Comparison of ENCODE assay signal across 38 cellular contexts in the genomic region with DNA sequence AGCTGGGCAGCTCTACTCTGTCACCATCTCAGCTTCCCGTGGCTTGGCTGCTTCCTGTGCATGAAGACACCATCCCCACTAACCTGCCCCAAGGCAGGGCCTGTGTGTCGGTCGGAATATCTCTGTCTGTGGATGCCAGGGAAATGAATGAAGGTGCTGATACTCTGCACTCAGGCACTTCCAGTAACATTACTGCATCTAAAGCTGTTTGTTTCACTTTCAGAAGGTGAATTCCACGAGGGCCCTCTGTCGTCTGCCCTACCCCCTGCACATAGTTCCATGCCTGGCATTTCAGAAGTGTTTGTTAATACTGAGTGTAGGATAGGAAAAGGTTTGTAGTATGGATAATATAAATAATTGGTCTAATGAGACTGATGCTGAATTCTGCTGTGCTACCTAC.
"Had no signal": no experiment of that assay in that cellular context is flagged by ENCODE, and none has a peak within 500 bp of the region (broad histone marks: within the 10 kb centered on the region; RNA-seq: fewer than 3 reads in every experiment).

No MANE protein-coding gene starts in this region.

- H3K27me3 Mint-ChIP-seq: activated naive CD4-positive, alpha-beta T cell treated with anti-CD3 and anti-CD28 coated beads, Interleukin-2, amount 10 ng/mL, durations not matched to agents 7 days and 5 days; activated naive CD4-positive, alpha-beta T cell treated with anti-CD3 and anti-CD28 coated beads, Interleukin-2, amount 50 U/mL, for 24 hours; activated naive CD8-positive, alpha-beta T cell; activated naive CD8-positive, alpha-beta T cell treated with anti-CD3 and anti-CD28 coated beads for 36 hours; activated naive CD8-positive, alpha-beta T cell treated with anti-CD3 and anti-CD28 coated beads, Interleukin-2, amount 50 U/mL, for 24 hours; activated T-cell treated with anti-CD3 and anti-CD28 coated beads, Interleukin-2, amount 50 U/mL, for 24 hours; activated T-helper 17 cell treated with anti-CD3 and anti-CD28 coated beads, Interleukin-2, amount 50 U/mL, for 72 hours; central memory CD8-positive, alpha-beta T cell had no signal

- H3K4me3 Mint-ChIP-seq: activated naive CD4-positive, alpha-beta T cell treated with anti-CD3 and anti-CD28 coated beads for 36 hours; activated naive CD4-positive, alpha-beta T cell treated with anti-CD3 and anti-CD28 coated beads, Interleukin-2, amount 10 ng/mL, durations not matched to agents 7 days and 5 days; activated naive CD4-positive, alpha-beta T cell treated with anti-CD3 and anti-CD28 coated beads, Interleukin-2, amount 50 U/mL, for 24 hours; activated naive CD8-positive, alpha-beta T cell; activated naive CD8-positive, alpha-beta T cell treated with anti-CD3 and anti-CD28 coated beads for 36 hours; activated naive CD8-positive, alpha-beta T cell treated with anti-CD3 and anti-CD28 coated beads, Interleukin-2, amount 10 ng/mL, durations not matched to agents 7 days and 5 days; activated naive CD8-positive, alpha-beta T cell treated with anti-CD3 and anti-CD28 coated beads, Interleukin-2, amount 50 U/mL, for 24 hours; activated T-cell treated with anti-CD3 and anti-CD28 coated beads, Interleukin-2, amount 50 U/mL, for 24 hours; activated T-cell treated with anti-CD3 and anti-CD28 coated beads, Interleukin-2, amount 50 U/mL, for 4 hours; activated T-cell treated with anti-CD3 and anti-CD28 coated beads, Interleukin-2, amount 50 U/mL, for 72 hours; activated T-helper 1 cell treated with anti-CD3 and anti-CD28 coated beads, Interleukin-12 subunit alpha, Interleukin-12 subunit beta, Interleukin-2, Interleukin-4 antibody, amounts not matched to agents 30 ng/mL and 10 ng/mL and 1 ng/mL, durations not matched to agents 14 hours and 24 hours and 36 hours; activated T-helper 17 cell treated with anti-CD3 and anti-CD28 coated beads, Interleukin-2, amount 50 U/mL, for 72 hours; brain; central memory CD8-positive, alpha-beta T cell had no signal

- H3K36me3 ChIP-seq: adrenal gland, ascending aorta, brain microvascular endothelial cell, breast epithelium, cardiac muscle cell had no signal

- DNase-seq: activated effector memory CD4-positive, alpha-beta T cell treated with anti-CD3 and anti-CD28 coated beads, Interleukin-2, amount 50 U/mL, for 16 hours; activated effector memory CD4-positive, alpha-beta T cell treated with Interleukin-2 at 50 U/mL for 16 hours; activated gamma-delta T cell; activated gamma-delta T cell treated with Interleukin-2 at 50 U/mL for 16 hours; activated naive CD4-positive, alpha-beta T cell; activated naive CD4-positive, alpha-beta T cell treated with anti-CD3 and anti-CD28 coated beads for 36 hours; activated naive CD4-positive, alpha-beta T cell treated with anti-CD3 and anti-CD28 coated beads, Interleukin-2, amount 10 ng/mL, durations not matched to agents 7 days and 5 days; activated naive CD4-positive, alpha-beta T cell treated with anti-CD3 and anti-CD28 coated beads, Interleukin-2, amount 50 U/mL, for 16 hours; activated naive CD4-positive, alpha-beta T cell treated with Interleukin-2 at 50 U/mL for 16 hours; activated naive CD8-positive, alpha-beta T cell treated with anti-CD3 and anti-CD28 coated beads for 36 hours; activated naive CD8-positive, alpha-beta T cell treated with anti-CD3 and anti-CD28 coated beads, Interleukin-2, amount 10 ng/mL, durations not matched to agents 7 days and 5 days; activated naive CD8-positive, alpha-beta T cell treated with anti-CD3 and anti-CD28 coated beads, Interleukin-2, amount 50 U/mL, for 24 hours; activated T-cell treated with anti-CD3 and anti-CD28 coated beads for 4 hours; activated T-cell treated with anti-CD3 and anti-CD28 coated beads, Interleukin-2, amount 50 U/mL, for 1 hour; activated T-cell treated with anti-CD3 and anti-CD28 coated beads, Interleukin-2, amount 50 U/mL, for 24 hours; activated T-cell treated with anti-CD3 and anti-CD28 coated beads, Interleukin-2, amount 50 U/mL, for 4 hours; activated T-cell treated with anti-CD3 and anti-CD28 coated beads, Interleukin-2, amount 50 U/mL, for 48 hours; activated T-cell treated with anti-CD3 and anti-CD28 coated beads, Interleukin-2, amount 50 U/mL, for 72 hours; adrenal gland; amygdala; anterior cingulate cortex; aorta; body of pancreas; brain microvascular endothelial cell; caudate nucleus; central memory CD4-positive, alpha-beta T cell; cerebellar nuclear complex had no signal

- H3K27ac ChIP-seq: adrenal gland, ascending aorta, body of pancreas, brain microvascular endothelial cell, breast epithelium, cardiac muscle cell had no signal

- H3K4me3 ChIP-seq: adrenal gland, ascending aorta, body of pancreas, breast epithelium, cardiac muscle cell had no signal

- H3K9me3 Mint-ChIP-seq: activated naive CD4-positive, alpha-beta T cell treated with anti-CD3 and anti-CD28 coated beads for 36 hours; activated naive CD4-positive, alpha-beta T cell treated with anti-CD3 and anti-CD28 coated beads, Interleukin-2, amount 10 ng/mL, durations not matched to agents 7 days and 5 days; activated naive CD4-positive, alpha-beta T cell treated with anti-CD3 and anti-CD28 coated beads, Interleukin-2, amount 50 U/mL, for 24 hours; activated naive CD4-positive, alpha-beta T cell treated with anti-CD3 and anti-CD28 coated beads, Interleukin-2, amount 50 U/mL, for 72 hours; activated naive CD8-positive, alpha-beta T cell treated with anti-CD3 and anti-CD28 coated beads for 36 hours; activated naive CD8-positive, alpha-beta T cell treated with anti-CD3 and anti-CD28 coated beads, Interleukin-2, amount 10 ng/mL, durations not matched to agents 7 days and 5 days; activated naive CD8-positive, alpha-beta T cell treated with anti-CD3 and anti-CD28 coated beads, Interleukin-2, amount 50 U/mL, for 24 hours; activated T-cell treated with anti-CD3 and anti-CD28 coated beads, Interleukin-2, amount 50 U/mL, for 24 hours; activated T-cell treated with anti-CD3 and anti-CD28 coated beads, Interleukin-2, amount 50 U/mL, for 4 hours; activated T-cell treated with anti-CD3 and anti-CD28 coated beads, Interleukin-2, amount 50 U/mL, for 72 hours; activated T-helper 1 cell treated with anti-CD3 and anti-CD28 coated beads, Interleukin-12 subunit alpha, Interleukin-12 subunit beta, Interleukin-2, Interleukin-4 antibody, amounts not matched to agents 30 ng/mL and 10 ng/mL and 1 ng/mL, durations not matched to agents 14 hours and 24 hours and 36 hours; activated T-helper 17 cell treated with anti-CD3 and anti-CD28 coated beads, Interleukin-2, amount 50 U/mL, for 72 hours; activated T-helper 2 cell treated with anti-CD3 and anti-CD28 coated beads, Interferon-gamma antibody, Interleukin-2, Interleukin-4, amounts not matched to agents 10 μg/mL and 5 μg/mL and 100 μg/mL, durations not matched to agents 14 hours and 24 hours and 36 hours; brain; central memory CD8-positive, alpha-beta T cell had no signal

- H3K36me3 Mint-ChIP-seq: activated naive CD4-positive, alpha-beta T cell treated with anti-CD3 and anti-CD28 coated beads, Interleukin-2, amount 10 ng/mL, durations not matched to agents 7 days and 5 days; activated naive CD8-positive, alpha-beta T cell treated with anti-CD3 and anti-CD28 coated beads, Interleukin-2, amount 10 ng/mL, durations not matched to agents 7 days and 5 days; brain had no signal

- H3K27me3 ChIP-seq: adrenal gland, ascending aorta, body of pancreas, brain microvascular endothelial cell, breast epithelium, cardiac muscle cell had no signal

- H3K27ac Mint-ChIP-seq: activated naive CD4-positive, alpha-beta T cell treated with anti-CD3 and anti-CD28 coated beads for 36 hours; activated naive CD4-positive, alpha-beta T cell treated with anti-CD3 and anti-CD28 coated beads, Interleukin-2, amount 10 ng/mL, durations not matched to agents 7 days and 5 days; activated naive CD4-positive, alpha-beta T cell treated with anti-CD3 and anti-CD28 coated beads, Interleukin-2, amount 50 U/mL, for 24 hours; activated naive CD4-positive, alpha-beta T cell treated with anti-CD3 and anti-CD28 coated beads, Interleukin-2, amount 50 U/mL, for 72 hours; activated naive CD8-positive, alpha-beta T cell; activated naive CD8-positive, alpha-beta T cell treated with anti-CD3 and anti-CD28 coated beads for 36 hours; activated naive CD8-positive, alpha-beta T cell treated with anti-CD3 and anti-CD28 coated beads, Interleukin-2, amount 10 ng/mL, durations not matched to agents 7 days and 5 days; activated naive CD8-positive, alpha-beta T cell treated with anti-CD3 and anti-CD28 coated beads, Interleukin-2, amount 50 U/mL, for 24 hours; activated T-cell treated with anti-CD3 and anti-CD28 coated beads, Interleukin-2, amount 50 U/mL, for 24 hours; activated T-cell treated with anti-CD3 and anti-CD28 coated beads, Interleukin-2, amount 50 U/mL, for 72 hours; activated T-helper 1 cell treated with anti-CD3 and anti-CD28 coated beads, Interleukin-12 subunit alpha, Interleukin-12 subunit beta, Interleukin-2, Interleukin-4 antibody, amounts not matched to agents 30 ng/mL and 10 ng/mL and 1 ng/mL, durations not matched to agents 14 hours and 24 hours and 36 hours; activated T-helper 17 cell treated with anti-CD3 and anti-CD28 coated beads, Interleukin-2, amount 50 U/mL, for 72 hours; activated T-helper 2 cell treated with anti-CD3 and anti-CD28 coated beads, Interferon-gamma antibody, Interleukin-2, Interleukin-4, amounts not matched to agents 10 μg/mL and 5 μg/mL and 100 μg/mL, durations not matched to agents 14 hours and 24 hours and 36 hours; brain had no signal

- H3K9me3 ChIP-seq: adrenal gland, ascending aorta, body of pancreas, breast epithelium had no signal

- H3K4me1 Mint-ChIP-seq: activated naive CD4-positive, alpha-beta T cell treated with anti-CD3 and anti-CD28 coated beads, Interleukin-2, amount 10 ng/mL, durations not matched to agents 7 days and 5 days; activated naive CD4-positive, alpha-beta T cell treated with anti-CD3 and anti-CD28 coated beads, Interleukin-2, amount 50 U/mL, for 24 hours; activated naive CD8-positive, alpha-beta T cell treated with anti-CD3 and anti-CD28 coated beads for 36 hours; activated naive CD8-positive, alpha-beta T cell treated with anti-CD3 and anti-CD28 coated beads, Interleukin-2, amount 10 ng/mL, durations not matched to agents 7 days and 5 days; activated naive CD8-positive, alpha-beta T cell treated with anti-CD3 and anti-CD28 coated beads, Interleukin-2, amount 50 U/mL, for 24 hours; activated T-helper 17 cell treated with anti-CD3 and anti-CD28 coated beads, Interleukin-2, amount 50 U/mL, for 72 hours; brain; central memory CD8-positive, alpha-beta T cell had no signal

- H3K4me1 ChIP-seq: adrenal gland, body of pancreas, breast epithelium had no signal

- ATAC-seq: activated naive CD4-positive, alpha-beta T cell treated with anti-CD3 and anti-CD28 coated beads, Interleukin-2, amount 50 U/mL, for 72 hours; activated naive CD8-positive, alpha-beta T cell treated with anti-CD3 and anti-CD28 coated beads, Interleukin-2, amount 50 U/mL, for 24 hours; activated T-cell treated with anti-CD3 and anti-CD28 coated beads, Interleukin-2, amount 50 U/mL, for 4 hours; activated T-cell treated with anti-CD3 and anti-CD28 coated beads, Interleukin-2, amount 50 U/mL, for 72 hours; activated T-helper 17 cell treated with anti-CD3 and anti-CD28 coated beads, Interleukin-2, amount 50 U/mL, for 72 hours; body of pancreas had no signal
